In the genomic region with DNA sequence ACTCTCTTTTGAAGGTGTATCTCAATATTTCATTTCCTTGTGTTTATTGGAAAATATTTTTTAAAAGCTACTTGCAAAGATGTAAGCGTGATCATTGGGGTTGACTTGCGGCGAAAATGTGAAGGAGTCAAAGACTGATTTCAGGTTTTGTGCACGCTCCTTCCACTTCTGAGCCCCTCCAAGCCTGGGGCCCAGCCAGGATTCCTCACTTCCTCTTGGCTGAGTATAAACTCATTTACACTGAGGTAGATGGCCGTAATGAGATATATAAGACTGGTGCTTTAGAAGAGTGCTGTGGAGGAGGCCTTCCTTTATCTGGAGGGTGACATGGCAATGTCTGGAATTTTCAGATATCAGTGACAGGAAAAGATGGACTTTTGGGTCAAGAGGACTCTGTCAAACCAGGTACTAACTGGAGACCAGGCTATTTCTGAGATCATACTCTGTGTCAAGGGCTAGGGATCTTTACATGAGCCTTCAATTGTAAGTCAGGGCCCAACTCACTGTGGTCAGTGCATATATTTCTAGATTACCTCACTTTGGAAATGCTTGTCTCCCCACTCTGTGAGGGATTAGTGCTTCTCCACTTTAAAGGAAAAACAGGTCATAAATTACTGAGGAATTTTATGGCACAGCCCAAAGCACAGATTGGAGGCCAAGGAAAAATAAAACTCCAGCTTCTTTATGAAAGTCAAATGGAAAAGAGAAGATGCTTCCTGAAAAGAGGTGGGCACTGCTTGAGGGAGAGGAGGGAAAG, we compare ENCODE assay signal across 1 cellular context.
TF ChIP-seq lines count a peak whose summit lies in the region.

No MANE protein-coding gene starts in this region.

TF ChIP-seq in IMR-90, 13 proteins besides CTCF, POLR2A, EP300 and RAD21:
- no peak for TF ChIP-seq BHLHE40 (IDR thresholded peaks at IDR 0.05; ENCODE audit: low read depth, low read length)
- no peak for TF ChIP-seq MAFK (IDR thresholded peaks at IDR 0.05; ENCODE audit: low read depth, low read length)
- TF ChIP-seq CHD1 (IDR thresholded peaks at IDR 0.05; ENCODE audit: low read depth, low read length) = no peak
- no peak for TF ChIP-seq FOS (IDR thresholded peaks at IDR 0.05; ENCODE audit: low read depth, low read length)
- TF ChIP-seq SMC3 (IDR thresholded peaks at IDR 0.05; ENCODE audit: low read depth, low read length) = no peak
- no peak for TF ChIP-seq MXI1 (IDR thresholded peaks at IDR 0.05; ENCODE audit: borderline replicate concordance, low read depth, low read length)
- no peak for TF ChIP-seq MAZ (IDR thresholded peaks at IDR 0.05; ENCODE audit: borderline replicate concordance, low read depth, low read length)
- TF ChIP-seq, protein P1, sequence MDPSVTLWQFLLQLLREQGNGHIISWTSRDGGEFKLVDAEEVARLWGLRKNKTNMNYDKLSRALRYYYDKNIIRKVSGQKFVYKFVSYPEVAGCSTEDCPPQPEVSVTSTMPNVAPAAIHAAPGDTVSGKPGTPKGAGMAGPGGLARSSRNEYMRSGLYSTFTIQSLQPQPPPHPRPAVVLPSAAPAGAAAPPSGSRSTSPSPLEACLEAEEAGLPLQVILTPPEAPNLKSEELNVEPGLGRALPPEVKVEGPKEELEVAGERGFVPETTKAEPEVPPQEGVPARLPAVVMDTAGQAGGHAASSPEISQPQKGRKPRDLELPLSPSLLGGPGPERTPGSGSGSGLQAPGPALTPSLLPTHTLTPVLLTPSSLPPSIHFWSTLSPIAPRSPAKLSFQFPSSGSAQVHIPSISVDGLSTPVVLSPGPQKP (IDR thresholded peaks at IDR 0.05; ENCODE audit: borderline replicate concordance, low read depth, low read length) = no peak
- no peak for TF ChIP-seq NFE2L2 (IDR thresholded peaks at IDR 0.05; ENCODE audit: low read depth, low read length)
- TF ChIP-seq RFX5 (IDR thresholded peaks at IDR 0.05; ENCODE audit: low read depth, low read length) = no peak
